ENCODE assay signal across 9 cellular contexts in genomic region chr3:197730200-197730599, GRCh38.
DNase-seq lines count a peak whose midpoint lies in the region; ATAC-seq lines count a peak whose summit lies in the region.
"Had no signal": no experiment of that assay in that cellular context is flagged by ENCODE, and none has a peak within 500 bp of the region (broad histone marks: within the 10 kb centered on the region; RNA-seq: fewer than 3 reads in every experiment).

No MANE protein-coding gene starts in this region.

- no peaks in the 10 kb centered on the region for H3K27me3 Mint-ChIP-seq in effector memory CD8-positive, alpha-beta T cell
- no peaks in the 10 kb centered on the region for H3K27me3 Mint-ChIP-seq in stimulated activated naive B cell treated with anti-CD40 and anti-IgM and Interleukin-4, amounts not matched to agents 10 μg/mL and 1 μg/mL and 100 μg/mL, for 72 hours

- no peak overlapping the region for H3K27ac Mint-ChIP-seq in effector memory CD8-positive, alpha-beta T cell
- peak overlapping the region; percentile 81 for H3K27ac Mint-ChIP-seq in stimulated activated naive B cell treated with anti-CD40 and anti-IgM and Interleukin-4, amounts not matched to agents 10 μg/mL and 1 μg/mL and 100 μg/mL, for 72 hours

- H3K4me3 Mint-ChIP-seq in effector memory CD8-positive, alpha-beta T cell: peak overlapping the region in 1 of 2 donors; percentile 6
- peak overlapping the region in 1 of 2 donors; percentile 58 for H3K4me3 Mint-ChIP-seq in stimulated activated naive B cell treated with anti-CD40 and anti-IgM and Interleukin-4, amounts not matched to agents 10 μg/mL and 1 μg/mL and 100 μg/mL, for 72 hours

- no peaks in the 10 kb centered on the region for H3K9me3 Mint-ChIP-seq in effector memory CD8-positive, alpha-beta T cell
- peaks cover 5% of the 10 kb centered on the region in 2 donors for H3K9me3 Mint-ChIP-seq in stimulated activated naive B cell treated with anti-CD40 and anti-IgM and Interleukin-4, amounts not matched to agents 10 μg/mL and 1 μg/mL and 100 μg/mL, for 72 hours

- ATAC-seq in effector memory CD8-positive, alpha-beta T cell (replicated peaks): peak; percentile 27
- no peak for ATAC-seq in stimulated activated naive B cell treated with anti-CD40 and anti-IgM and Interleukin-4, amounts not matched to agents 10 μg/mL and 1 μg/mL and 100 μg/mL, for 72 hours (replicated peaks)
- ATAC-seq in GM21723 (IDR thresholded peaks at IDR 0.05; ENCODE audit: unreplicated experiment) (no peak), HG03460 (IDR thresholded peaks at IDR 0.05; ENCODE audit: unreplicated experiment) (no peak), HG02885 (IDR thresholded peaks at IDR 0.05; ENCODE audit: poor library complexity, unreplicated experiment) (no peak)
- ATAC-seq: gastroesophageal sphincter had no signal

- peaks cover 4% of the 10 kb centered on the region for H3K36me3 Mint-ChIP-seq in effector memory CD8-positive, alpha-beta T cell (ENCODE audit: insufficient read depth)
- H3K36me3 Mint-ChIP-seq in stimulated activated naive B cell treated with anti-CD40 and anti-IgM and Interleukin-4, amounts not matched to agents 10 μg/mL and 1 μg/mL and 100 μg/mL, for 72 hours: peaks cover 49 to 66% of the 10 kb centered on the region in 2 donors

- peaks cover 21 to 34% of the 10 kb centered on the region in 2 donors for H3K4me1 Mint-ChIP-seq in effector memory CD8-positive, alpha-beta T cell (ENCODE audit: low read depth in 2 of 2)
- peaks cover 37 to 76% of the 10 kb centered on the region in 2 donors for H3K4me1 Mint-ChIP-seq in stimulated activated naive B cell treated with anti-CD40 and anti-IgM and Interleukin-4, amounts not matched to agents 10 μg/mL and 1 μg/mL and 100 μg/mL, for 72 hours

- DNase-seq in NCI-H1105 treated with DMSO at 0.1 percent for 48 hours (lab: John Stamatoyannopoulos, UW) (peak; percentile 15), NCI-H1105 (lab: John Stamatoyannopoulos, UW) (no peak), NCI-H2196 (lab: John Stamatoyannopoulos, UW; ENCODE audit: unreplicated experiment) (peak; percentile 41)
- DNase-seq in effector memory CD8-positive, alpha-beta T cell: no peak
- no peak for DNase-seq in stimulated activated naive B cell treated with anti-CD40 and anti-IgM and Interleukin-4, amounts not matched to agents 10 μg/mL and 1 μg/mL and 100 μg/mL, for 72 hours

Comparison
In these comparisons a context has a peak if more than half of its experiments do, and no peak if none do; other contexts are left out.
1. DNase-seq: peak in NCI-H1105 treated with DMSO at 0.1 percent for 48 hours (single experiment) and NCI-H2196 (single experiment); none in NCI-H1105 (single experiment), effector memory CD8-positive, alpha-beta T cell (0 of 3) and stimulated activated naive B cell treated with anti-CD40 and anti-IgM and Interleukin-4, amounts not matched to agents 10 μg/mL and 1 μg/mL and 100 μg/mL, for 72 hours (single experiment).